In genomic region chr3:139107424-139108252, GRCh38 we compare ENCODE assay signal across 20 cellular contexts.
"Had no signal": no experiment of that assay in that cellular context is flagged by ENCODE, and none has a peak within 500 bp of the region (broad histone marks: within the 10 kb centered on the region; RNA-seq: fewer than 3 reads in every experiment).

No MANE protein-coding gene starts in this region.

- H3K36me3 ChIP-seq: brain microvascular endothelial cell, SJCRH30, upper lobe of left lung had no signal

- H3K27ac ChIP-seq: brain microvascular endothelial cell, psoas muscle, SJCRH30, testis, upper lobe of left lung had no signal

- H3K4me1 Mint-ChIP-seq: nephron had no signal

- H3K27ac Mint-ChIP-seq: activated naive CD4-positive, alpha-beta T cell treated with anti-CD3 and anti-CD28 coated beads for 36 hours; activated T-helper 17 cell treated with anti-CD3 and anti-CD28 coated beads, Interleukin-2, amount 50 U/mL, for 72 hours; nephron; T-helper 1 cell treated with Interleukin-12 subunit alpha and Interleukin-12 subunit beta and Interleukin-4 antibody, amounts not matched to agents 30 μg/mL and 1 μg/mL, for 36 hours had no signal

- ATAC-seq: activated T-helper 17 cell treated with anti-CD3 and anti-CD28 coated beads, Interleukin-2, amount 50 U/mL, for 72 hours; esophagus mucosa; left colon; psoas muscle; right cardiac atrium had no signal

- H3K4me3 Mint-ChIP-seq: activated naive CD4-positive, alpha-beta T cell treated with anti-CD3 and anti-CD28 coated beads for 36 hours; activated T-helper 17 cell treated with anti-CD3 and anti-CD28 coated beads, Interleukin-2, amount 50 U/mL, for 72 hours; nephron; T-helper 1 cell treated with Interleukin-12 subunit alpha and Interleukin-12 subunit beta and Interleukin-4 antibody, amounts not matched to agents 30 μg/mL and 1 μg/mL, for 36 hours had no signal

- H3K27me3 ChIP-seq: testis, upper lobe of left lung had no signal

- H3K9me3 ChIP-seq: psoas muscle, SJCRH30, testis, upper lobe of left lung had no signal

- H3K9me3 Mint-ChIP-seq: activated naive CD4-positive, alpha-beta T cell treated with anti-CD3 and anti-CD28 coated beads for 36 hours; activated T-helper 17 cell treated with anti-CD3 and anti-CD28 coated beads, Interleukin-2, amount 50 U/mL, for 72 hours; nephron; T-helper 1 cell treated with Interleukin-12 subunit alpha and Interleukin-12 subunit beta and Interleukin-4 antibody, amounts not matched to agents 30 μg/mL and 1 μg/mL, for 36 hours had no signal

- H3K4me1 ChIP-seq: psoas muscle, SJCRH30, testis had no signal

- DNase-seq: activated CD4-positive, alpha-beta T cell treated with anti-CD3 and anti-CD28 coated beads, Interleukin-2, amount 50 U/mL, for 1 hour; activated naive CD4-positive, alpha-beta T cell treated with anti-CD3 and anti-CD28 coated beads for 36 hours; activated T-cell treated with anti-CD3 and anti-CD28 coated beads for 4 hours; aorta; brain microvascular endothelial cell; cerebellar nuclear complex; effector CD8-positive, alpha-beta T cell; left colon; midbrain; occipital lobe; psoas muscle; right cardiac atrium; SJCRH30; stimulated activated CD4-positive, alpha-beta T cell treated with anti-CD3 and anti-CD28 coated beads, Interleukin-2, amount 100 ng/mL, for 48 hours; testis had no signal

- H3K4me3 ChIP-seq: psoas muscle, SJCRH30, testis, upper lobe of left lung had no signal
